ENCODE assay signal across 1 cellular context in genomic region chr3:48635222-48636021, GRCh38.
TF ChIP-seq lines count a peak whose summit lies in the region.

TSS of gene SLC26A6 (minus strand) at chr3:48635461. CDS start at chr3:48635393, 68 bp downstream.

TF ChIP-seq in HepG2, 621 proteins besides CTCF, POLR2A, EP300 and RAD21 (continued from another document and continues in another):
- no peak for TF ChIP-seq RXRA (CRISPR knock-in tag; IDR thresholded peaks at IDR 0.05)
- no peak for TF ChIP-seq KIAA2018 (CRISPR knock-in tag; IDR thresholded peaks at IDR 0.05; ENCODE audit: borderline replicate concordance)
- TF ChIP-seq ZNF747 (CRISPR knock-in tag; IDR thresholded peaks at IDR 0.05; ENCODE audit: borderline replicate concordance) = no peak; the same call in 1 of the 2 replicates
- TF ChIP-seq ATF3 (CRISPR knock-in tag; IDR thresholded peaks at IDR 0.05) = 0 out of 2 replicates have a peak, but pooled peaks have one; percentile 10
- no peak for TF ChIP-seq ZNF530 (CRISPR knock-in tag; IDR thresholded peaks at IDR 0.05; ENCODE audit: low read depth)
- no peak; the same call in 1 of the 2 replicates for TF ChIP-seq ZSCAN9 (CRISPR knock-in tag; IDR thresholded peaks at IDR 0.05; ENCODE audit: borderline replicate concordance)
- no peak for TF ChIP-seq ZNF720 (CRISPR knock-in tag; IDR thresholded peaks at IDR 0.05)
- TF ChIP-seq DR1 (CRISPR knock-in tag; IDR thresholded peaks at IDR 0.05) = peak; percentile 77
- TF ChIP-seq RELA (CRISPR knock-in tag; IDR thresholded peaks at IDR 0.05) = 0 out of 2 replicates have a peak, but pooled peaks have one; percentile 79
- TF ChIP-seq ZNF224 (CRISPR knock-in tag; IDR thresholded peaks at IDR 0.05) = no peak; the same call in 1 of the 2 replicates
- peak; percentile 83; the same call in 1 of the 2 replicates for TF ChIP-seq CREB3 (CRISPR knock-in tag; IDR thresholded peaks at IDR 0.05)
- TF ChIP-seq ZNF256 (CRISPR knock-in tag; conservative IDR thresholded peaks at IDR 0.05) = peak; percentile 65; the same call in 1 of the 2 replicates
- TF ChIP-seq GPBP1L1 (CRISPR knock-in tag; IDR thresholded peaks at IDR 0.05) = no peak
- TF ChIP-seq TRIM22 (IDR thresholded peaks at IDR 0.05) = no peak
- TF ChIP-seq ETV5 (CRISPR knock-in tag; IDR thresholded peaks at IDR 0.05; ENCODE audit: borderline replicate concordance) = peak; percentile 75
- 0 out of 2 replicates have a peak, but pooled peaks have one; percentile 29 for TF ChIP-seq ZNF326 (CRISPR knock-in tag; IDR thresholded peaks at IDR 0.05; ENCODE audit: borderline replicate concordance)
- TF ChIP-seq ZBED4 (CRISPR knock-in tag; IDR thresholded peaks at IDR 0.05; ENCODE audit: borderline replicate concordance) = no peak; the same call in 1 of the 2 replicates
- peak; percentile 79; the same call in 1 of the 2 replicates for TF ChIP-seq STAT6 (CRISPR knock-in tag; IDR thresholded peaks at IDR 0.05; ENCODE audit: borderline replicate concordance)
- no peak for TF ChIP-seq ZNF841 (CRISPR knock-in tag; IDR thresholded peaks at IDR 0.05; ENCODE audit: borderline replicate concordance)
- no peak for TF ChIP-seq IKZF5 (CRISPR knock-in tag; IDR thresholded peaks at IDR 0.05)
- peak; percentile 52; the same call in 1 of the 2 replicates for TF ChIP-seq ZFP82 (CRISPR knock-in tag; IDR thresholded peaks at IDR 0.05; ENCODE audit: borderline replicate concordance)
- no peak for TF ChIP-seq ZNF562 (CRISPR knock-in tag; IDR thresholded peaks at IDR 0.05; ENCODE audit: borderline replicate concordance)
- no peak; the same call in 1 of the 2 replicates for TF ChIP-seq NRL (CRISPR knock-in tag; IDR thresholded peaks at IDR 0.05; ENCODE audit: borderline replicate concordance)
- TF ChIP-seq NKX3-1 (CRISPR knock-in tag; IDR thresholded peaks at IDR 0.05) = no peak; the same call in 1 of the 2 replicates
- TF ChIP-seq ZFY (CRISPR knock-in tag; IDR thresholded peaks at IDR 0.05) = peak; percentile 88
- TF ChIP-seq ZSCAN5A (CRISPR knock-in tag; IDR thresholded peaks at IDR 0.05; ENCODE audit: borderline replicate concordance) = no peak
- TF ChIP-seq SSRP1 (CRISPR knock-in tag; IDR thresholded peaks at IDR 0.05) = no peak
- TF ChIP-seq FUBP1 (CRISPR knock-in tag; IDR thresholded peaks at IDR 0.05; ENCODE audit: borderline replicate concordance) = no peak
